Comparison of ENCODE assay signal across 2 cellular contexts in the genomic region with DNA sequence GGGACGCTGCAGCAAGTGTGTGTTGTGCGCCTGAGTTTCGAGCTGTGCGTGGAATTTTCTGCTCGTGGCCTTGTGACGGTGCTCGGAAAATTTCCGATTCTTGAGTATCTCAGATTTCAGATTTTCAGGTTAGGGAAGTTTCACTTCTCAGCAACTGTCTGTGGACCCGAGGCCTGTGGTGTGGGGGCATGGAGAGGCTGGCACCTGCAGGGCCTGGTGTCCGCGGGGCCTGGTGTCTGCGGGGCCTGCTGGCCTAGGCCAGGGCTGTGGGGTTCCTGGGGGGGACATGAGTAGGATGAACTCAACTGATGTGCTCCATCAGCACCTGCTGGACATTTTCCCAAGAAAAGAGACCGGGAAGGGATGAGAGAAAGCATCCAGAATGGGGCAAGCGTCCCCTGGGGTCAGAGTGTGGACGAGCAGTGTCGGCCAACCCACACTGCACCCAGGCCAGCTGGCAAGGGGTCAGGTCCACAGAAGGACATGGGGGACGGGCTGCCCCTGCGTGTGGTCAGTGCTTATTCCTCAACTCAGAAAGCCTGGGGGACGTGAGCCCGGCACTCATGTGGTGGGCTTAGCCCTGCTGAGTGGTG.
TF ChIP-seq lines count a peak whose summit lies in the region.

No MANE protein-coding gene starts in this region.

TF ChIP-seq in HCT116, 20 proteins besides CTCF, POLR2A, EP300 and RAD21:
- no peak for TF ChIP-seq ZNF274 (IDR thresholded peaks at IDR 0.05; ENCODE audit: low read depth, low read length)

TF ChIP-seq in HepG2, 621 proteins besides CTCF, POLR2A, EP300 and RAD21:
- TF ChIP-seq SOX6 (IDR thresholded peaks at IDR 0.05) (no peak), SOX6 (CRISPR knock-in tag; IDR thresholded peaks at IDR 0.05) (no peak), ZNF891 (CRISPR knock-in tag; IDR thresholded peaks at IDR 0.05) (0 out of 2 replicates have a peak, but pooled peaks have one; percentile 60)
TF ChIP-seq in HepG2: peak in this region for 1.
